8 cellular contexts compared by ENCODE assay signal in the genomic region with DNA sequence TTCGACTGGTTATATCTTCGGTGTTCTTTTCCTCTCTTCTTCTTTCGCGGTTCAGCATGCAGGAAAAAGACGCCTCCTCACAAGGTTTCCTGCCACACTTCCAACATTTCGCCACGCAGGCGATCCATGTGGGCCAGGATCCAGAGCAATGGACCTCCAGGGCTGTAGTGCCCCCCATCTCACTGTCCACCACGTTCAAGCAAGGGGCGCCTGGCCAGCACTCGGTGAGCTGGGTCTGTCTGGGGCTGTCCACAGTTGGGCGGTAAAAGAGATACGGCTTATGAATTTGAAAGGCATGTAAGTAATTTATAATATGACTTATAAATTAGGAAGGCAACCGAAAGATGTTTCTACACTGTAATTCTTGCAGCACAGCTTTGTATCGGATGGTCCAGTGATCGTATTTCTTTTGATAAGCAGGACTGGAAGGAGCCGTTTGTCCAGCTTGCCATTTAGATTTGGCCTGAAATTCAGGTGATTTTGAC. TPM values are rescaled to one million over a fixed set of nuclear protein-coding genes. Genes with fewer than 3 reads are reported as not detected.
DNase-seq lines count a peak whose midpoint lies in the region; ATAC-seq and TF ChIP-seq lines count a peak whose summit lies in the region.

No MANE protein-coding gene starts in this region.

- H3K4me3 ChIP-seq in BE2C (ENCODE audit: low read depth, low read length), result peak overlapping the region; percentile 89
- H3K4me3 ChIP-seq in osteoblast (ENCODE audit: insufficient read depth, low read length), result peak overlapping the region; percentile 98

- no peaks in the 10 kb centered on the region for H3K9me3 ChIP-seq in BE2C
- H3K9me3 ChIP-seq in T-helper 17 cell (ENCODE audit: control insufficient read depth, low read length, poor library complexity, severe bottlenecking), result no peaks in the 10 kb centered on the region
- H3K9me3 ChIP-seq in osteoblast (ENCODE audit: low read depth, low read length), result no peaks in the 10 kb centered on the region

- no peaks in the 10 kb centered on the region for H3K79me2 ChIP-seq in osteoblast (ENCODE audit: insufficient read depth, low read length)

- H3K27me3 ChIP-seq in BE2C (no peaks in the 10 kb centered on the region), osteoblast (ENCODE audit: insufficient read depth, low read length) (no peaks in the 10 kb centered on the region)

- ATAC-seq in GM21825 (IDR thresholded peaks at IDR 0.05; ENCODE audit: unreplicated experiment) (peak; percentile 1), T-helper 17 cell (no peak), HG03159 (IDR thresholded peaks at IDR 0.05; ENCODE audit: unreplicated experiment) (no peak), HG02678 (IDR thresholded peaks at IDR 0.05; ENCODE audit: unreplicated experiment) (no peak)

- no peaks in the 10 kb centered on the region for H3K36me3 Mint-ChIP-seq in T-helper 17 cell (ENCODE audit: low read depth)

- no peaks in the 10 kb centered on the region for H3K4me1 ChIP-seq in BE2C
- H3K4me1 ChIP-seq in osteoblast (ENCODE audit: insufficient read depth, low read length), result peaks cover 7% of the 10 kb centered on the region

- peak overlapping the region; percentile 99 for H3K4me2 ChIP-seq in osteoblast (ENCODE audit: insufficient read depth, low read length)

- H3K36me3 ChIP-seq in BE2C (no peaks in the 10 kb centered on the region), osteoblast (ENCODE audit: insufficient read depth, low read length) (no peaks in the 10 kb centered on the region)

- H3K4me3 Mint-ChIP-seq in T-helper 17 cell, result peak overlapping the region; percentile 97

- H3K27ac ChIP-seq in osteoblast (ENCODE audit: low read depth, low read length), result peak overlapping the region; percentile 96

- no peaks in the 10 kb centered on the region for H4K20me1 ChIP-seq in osteoblast (ENCODE audit: insufficient read depth, low read length)

- TF ChIP-seq CTCF in BE2C (IDR thresholded peaks at IDR 0.05; ENCODE audit: low read depth, low read length) (no peak), osteoblast (IDR thresholded peaks at IDR 0.05; ENCODE audit: extremely low read depth, low read depth, low read length) (no peak)

- DNase-seq in BE2C (no peak), T-helper 17 cell (no peak), fibroblast of peridontal ligament (ENCODE audit: extremely low read depth) (peak; percentile 42), osteoblast (ENCODE audit: insufficient read length, low spot score, missing footprints) (peak; percentile 72), middle frontal gyrus (ENCODE audit: extremely low spot score, low spot score) (no peak)

- H3K4me1 Mint-ChIP-seq in T-helper 17 cell, result peaks cover 15% of the 10 kb centered on the region

- H2AFZ ChIP-seq in osteoblast (ENCODE audit: low read length), result peak overlapping the region; percentile 97

- H3K27me3 Mint-ChIP-seq in T-helper 17 cell, result peaks cover 7% of the 10 kb centered on the region

- H3K27ac Mint-ChIP-seq in T-helper 17 cell, result peak overlapping the region; percentile 95

RNA-seq across cellular contexts. Expression of gene CTH, which starts 0.3 kb away (rescaled TPM):
- polyA plus RNA-seq in BE2C (2012; ENCODE audit: insufficient read depth, insufficient read length, low read depth), result 1.2 TPM
- total RNA-seq in T-helper 17 cell (1 to 10 TPM; 4.2 to 5.8 TPM), osteoblast (11.2 and 13.8 TPM in 2 replicates)

RNA-seq across cellular contexts. Expression of gene ANKRD13C, which starts 56.9 kb away (rescaled TPM):
- polyA plus RNA-seq in BE2C (2012; ENCODE audit: insufficient read depth, insufficient read length, low read depth), result 6.0 TPM
- total RNA-seq in T-helper 17 cell, result 10 to 100 TPM; 27.2 to 30.6 TPM
- 36.2 and 39.1 TPM in 2 replicates for total RNA-seq in osteoblast

Comparison
In these comparisons a context has a peak if more than half of its experiments do, and no peak if none do; other contexts are left out.
1. DNase-seq: peak in fibroblast of peridontal ligament (single experiment) and osteoblast (single experiment); none in BE2C (single experiment), T-helper 17 cell (0 of 3) and middle frontal gyrus (single experiment).